Comparison of ENCODE assay signal across 11 cellular contexts in genomic region chr11:117313828-117314768, GRCh38. TPM values are rescaled to one million over a fixed set of nuclear protein-coding genes. Genes with fewer than 3 reads are reported as not detected.
DNase-seq lines count a peak whose midpoint lies in the region; ATAC-seq, FAIRE-seq and TF ChIP-seq lines count a peak whose summit lies in the region.
"Had no signal": no experiment of that assay in that cellular context is flagged by ENCODE, and none has a peak within 500 bp of the region (broad histone marks: within the 10 kb centered on the region; RNA-seq: fewer than 3 reads in every experiment).

No MANE protein-coding gene starts in this region.

- no TSS peak for BruUV-seq in PC-9 (replicated peaks; lab: Mats Ljungman, UMichigan)

- H3K27ac Mint-ChIP-seq in CD8-positive, alpha-beta memory T cell = peak overlapping the region in 1 of 8 donors; percentile 76
- H3K27ac Mint-ChIP-seq in endodermal cell = no peak overlapping the region

- no peaks in the 10 kb centered on the region for H3K79me2 ChIP-seq in PC-9 (ENCODE audit: low read depth)

- peak overlapping the region; percentile 28; the same call in 1 of the 2 replicates for H3K4me2 ChIP-seq in PC-9

- peaks cover 4 to 34% of the 10 kb centered on the region in 2 donors for H3K27me3 Mint-ChIP-seq in CD8-positive, alpha-beta memory T cell
- H3K27me3 Mint-ChIP-seq in endodermal cell (ENCODE audit: insufficient read depth) = no peaks in the 10 kb centered on the region

- H3K27ac ChIP-seq in CD8-positive, alpha-beta memory T cell (ENCODE audit: low read depth, low read length) = no peak overlapping the region
- H3K27ac ChIP-seq in PC-9 (no peak overlapping the region), endodermal cell (ENCODE audit: low read depth, low read length) (no peak overlapping the region), pancreas (peak overlapping the region in 2 of 4 donors; percentile 56 to 73)
- H3K27ac ChIP-seq: SK-N-MC had no signal

- no peaks in the 10 kb centered on the region for H3K9me3 ChIP-seq in CD8-positive, alpha-beta memory T cell (ENCODE audit: low read length)
- H3K9me3 ChIP-seq in PC-9 (ENCODE audit: insufficient read depth, low read depth) (no peaks in the 10 kb centered on the region), endodermal cell (ENCODE audit: control insufficient read depth, low read length) (no peaks in the 10 kb centered on the region), pancreas (no peaks in the 10 kb centered on the region)

- H3K4me1 ChIP-seq in CD8-positive, alpha-beta memory T cell (ENCODE audit: insufficient read depth, low read length) = peaks cover 14% of the 10 kb centered on the region
- 0 out of 2 replicates have a peak, but pooled peaks cover 18% of the 10 kb centered on the region for H3K4me1 ChIP-seq in PC-9 (replicated peaks; ENCODE audit: insufficient read depth)
- no peaks in the 10 kb centered on the region for H3K4me1 ChIP-seq in endodermal cell (ENCODE audit: control insufficient read depth, insufficient read depth, low read length)
- peaks cover 0 to 28% (median 8%) of the 10 kb centered on the region in 3 donors for H3K4me1 ChIP-seq in pancreas

- FAIRE-seq in pancreas (lab: Jason Lieb, UNC) = no peak

- WGBS in endodermal cell (ENCODE audit: insufficient coverage in 1 of 2, insufficient read length in 1 of 2), 2 experiments = 80 to 83% methylated on average over 7 to 14 of the region's 14 CpGs
- 20% methylated on average over 14 of the region's 14 CpGs for WGBS in pancreas, 2 donors

- CTCF ChIA-PET in CD8-positive, alpha-beta memory T cell (lab: Charles Lee) = no interaction called here
- CTCF ChIA-PET in PC-9 (lab: Charles Lee) = no interaction called here

- H3K27me3 ChIP-seq in CD8-positive, alpha-beta memory T cell (ENCODE audit: insufficient read depth, low read length, poor library complexity, severe bottlenecking) = peaks cover 20% of the 10 kb centered on the region
- no peaks in the 10 kb centered on the region for H3K27me3 ChIP-seq in PC-9 (ENCODE audit: insufficient read depth, low read depth)
- no peaks in the 10 kb centered on the region for H3K27me3 ChIP-seq in endodermal cell (ENCODE audit: control insufficient read depth, insufficient read depth, low read length, poor library complexity, severe bottlenecking)
- H3K27me3 ChIP-seq in pancreas = no peaks in the 10 kb centered on the region

- no peaks in the 10 kb centered on the region for H4K20me1 ChIP-seq in PC-9 (ENCODE audit: insufficient read depth)

- ATAC-seq in pancreas (peak; percentile 11 to 35 (median 27)), GM19397 (IDR thresholded peaks at IDR 0.05; ENCODE audit: unreplicated experiment) (no peak)

- no peaks in the 10 kb centered on the region for H3K9me2 ChIP-seq in PC-9 (ENCODE audit: insufficient read depth)

- TF ChIP-seq CTCF in PC-9 (conservative IDR thresholded peaks at IDR 0.05) = no peak
- TF ChIP-seq CTCF in endodermal cell (conservative IDR thresholded peaks at IDR 0.05) = no peak
- TF ChIP-seq CTCF in pancreas (IDR thresholded peaks at IDR 0.05) = no peak
- TF ChIP-seq CTCF in GM10266 (IDR thresholded peaks at IDR 0.05; ENCODE audit: control insufficient read depth, insufficient read depth, low read depth, missing control alignments) = no peak

- no peaks in the 10 kb centered on the region for H3K36me3 ChIP-seq in CD8-positive, alpha-beta memory T cell (ENCODE audit: insufficient read depth, low read length)
- H3K36me3 ChIP-seq in PC-9 (ENCODE audit: low read depth) = no peaks in the 10 kb centered on the region
- no peaks in the 10 kb centered on the region for H3K36me3 ChIP-seq in endodermal cell (ENCODE audit: control insufficient read depth, insufficient read depth, low read length)
- no peaks in the 10 kb centered on the region for H3K36me3 ChIP-seq in pancreas

- H3K4me3 Mint-ChIP-seq in CD8-positive, alpha-beta memory T cell = peak overlapping the region; percentile 29 to 88 (median 60)
- H3K4me3 Mint-ChIP-seq in endodermal cell = peak overlapping the region; percentile 61

- no peaks in the 10 kb centered on the region for H3K36me3 Mint-ChIP-seq in CD8-positive, alpha-beta memory T cell
- H3K36me3 Mint-ChIP-seq in endodermal cell (ENCODE audit: low read depth) = peaks cover 3% of the 10 kb centered on the region

- DNase-seq in CD8-positive, alpha-beta memory T cell = no peak
- DNase-seq in PC-9 (peak in 1 of 2 experiments; percentile 49), endodermal cell (no peak), pancreas (peak in 1 of 6 donors; percentile 78), A172 (ENCODE audit: low spot score) (no peak), GM10266 (ENCODE audit: extremely low spot score) (no peak)
- DNase-seq in effector CD4-positive, alpha-beta T cell = no peak
- DNase-seq: activated effector memory CD4-positive, alpha-beta T cell treated with Interleukin-2 at 50 U/mL for 16 hours; NCI-H2081 treated with DMSO at 0.1 percent for 48 hours had no signal

- peaks cover 6 to 17% (median 9%) of the 10 kb centered on the region in 3 donors for H3K4me1 Mint-ChIP-seq in CD8-positive, alpha-beta memory T cell
- peaks cover 19% of the 10 kb centered on the region for H3K4me1 Mint-ChIP-seq in endodermal cell

- no peak overlapping the region for H3K4me3 ChIP-seq in CD8-positive, alpha-beta memory T cell (ENCODE audit: low read length)
- H3K4me3 ChIP-seq in PC-9 (no peak overlapping the region), endodermal cell (ENCODE audit: low read length) (peak overlapping the region; percentile 89), pancreas (peak overlapping the region; percentile 78 to 94 (median 89))

- H3K9me3 Mint-ChIP-seq in CD8-positive, alpha-beta memory T cell = no peaks in the 10 kb centered on the region
- H3K9me3 Mint-ChIP-seq in endodermal cell = no peaks in the 10 kb centered on the region

- intact Hi-C loops in PC-9 (cut with micrococcal nuclease; ENCODE audit: unreplicated experiment) = no loop called here
- intact Hi-C loops in pancreas (cut with DNase I) = loop anchor here in 1 of 3 donors (10.0 kb wide), 1 partner anchor 79 kb away; the partner anchor contains the start of genes PCSK7 and RNF214

- POLR2A ChIA-PET in CD8-positive, alpha-beta memory T cell (lab: Charles Lee) = no interaction called here
- POLR2A ChIA-PET in PC-9 (lab: Charles Lee; ENCODE audit: unreplicated experiment) = no interaction called here

- H3K9ac ChIP-seq in endodermal cell (ENCODE audit: extremely low read depth, low read length, poor library complexity, severe bottlenecking) = no peak overlapping the region

- no peak overlapping the region for H2AFZ ChIP-seq in PC-9

- no peaks in the 10 kb centered on the region for H3F3A ChIP-seq in PC-9 (ENCODE audit: insufficient read depth, low read depth)

RNA-seq across cellular contexts. Expression of gene BACE1, which starts 2.0 kb away (rescaled TPM):
- total RNA-seq in CD8-positive, alpha-beta memory T cell = 1 to 10 TPM; 2.5 to 2.9 TPM
- 2.0 TPM for polyA plus RNA-seq in CD8-positive, alpha-beta memory T cell
- total RNA-seq in PC-9 (2021) = 9.6 and 10.6 TPM in 2 replicates
- 10 to 100 TPM; 20.8 to 21.7 TPM for total RNA-seq in endodermal cell
- 25.3 TPM for polyA plus RNA-seq in endodermal cell (2013, experiment 1 of 2)
- polyA plus RNA-seq in endodermal cell (2013, experiment 2 of 2) = 22.1 TPM
- 100 to 1,000 TPM in 5 of 6 donors, 10 to 100 TPM in 1; 72.5 to 207 (median 123) TPM for total RNA-seq in pancreas
- 10 to 100 TPM; 27.8 to 53.8 TPM for polyA plus RNA-seq in pancreas
- 12.3 and 13.2 TPM in 2 replicates for total RNA-seq in A172 (2014; rRNA removed; shearing (Covaris generic))

RNA-seq across cellular contexts. Expression of gene CEP164, which starts 13.6 kb away (rescaled TPM):
- total RNA-seq in CD8-positive, alpha-beta memory T cell = 10 to 100 TPM; 34.6 to 40.5 TPM
- 25.7 TPM for polyA plus RNA-seq in CD8-positive, alpha-beta memory T cell
- total RNA-seq in PC-9 (2021) (33.0 and 33.9 TPM in 2 replicates), endodermal cell (10 to 100 TPM; 32.7 to 33.6 TPM), pancreas (10 to 100 TPM; 12.9 to 27.4 (median 23.7) TPM)
- polyA plus RNA-seq in endodermal cell (2013, experiment 1 of 2) = 26.2 TPM
- polyA plus RNA-seq in endodermal cell (2013, experiment 2 of 2) = 26.1 TPM
- polyA plus RNA-seq in pancreas = 10 to 100 TPM; 42.1 to 56.3 TPM
- 12.6 and 16.6 TPM in 2 replicates for total RNA-seq in A172 (2014; rRNA removed; shearing (Covaris generic))

RNA-seq across cellular contexts. Expression of gene BACE1-AS, which starts 23.0 kb away (rescaled TPM):
- total RNA-seq in CD8-positive, alpha-beta memory T cell = 1 to 10 TPM; 3.8 to 4.5 TPM
- polyA plus RNA-seq in CD8-positive, alpha-beta memory T cell = 1.3 TPM
- total RNA-seq in PC-9 (2021) (5.7 and 8.8 TPM in 2 replicates), endodermal cell (10 to 100 TPM; 15.0 to 15.5 TPM), pancreas (1 to 10 TPM; 2.8 to 5.0 (median 4.0) TPM)
- 8.9 TPM for polyA plus RNA-seq in endodermal cell (2013, experiment 1 of 2)
- 10.9 TPM for polyA plus RNA-seq in endodermal cell (2013, experiment 2 of 2)
- polyA plus RNA-seq in pancreas = 1 to 10 TPM; 7.6 to 9.1 TPM
- 1.2 and 3.2 TPM in 2 replicates for total RNA-seq in A172 (2014; rRNA removed; shearing (Covaris generic))

Comparison
In these comparisons a context has a peak if more than half of its experiments do, and no peak if none do; other contexts are left out.
1. H3K4me3 ChIP-seq: peak in endodermal cell (single experiment) and pancreas (4 of 4); none in CD8-positive, alpha-beta memory T cell (single experiment) and PC-9 (single experiment).